ENCODE assay signal across 8 cellular contexts in the genomic region with DNA sequence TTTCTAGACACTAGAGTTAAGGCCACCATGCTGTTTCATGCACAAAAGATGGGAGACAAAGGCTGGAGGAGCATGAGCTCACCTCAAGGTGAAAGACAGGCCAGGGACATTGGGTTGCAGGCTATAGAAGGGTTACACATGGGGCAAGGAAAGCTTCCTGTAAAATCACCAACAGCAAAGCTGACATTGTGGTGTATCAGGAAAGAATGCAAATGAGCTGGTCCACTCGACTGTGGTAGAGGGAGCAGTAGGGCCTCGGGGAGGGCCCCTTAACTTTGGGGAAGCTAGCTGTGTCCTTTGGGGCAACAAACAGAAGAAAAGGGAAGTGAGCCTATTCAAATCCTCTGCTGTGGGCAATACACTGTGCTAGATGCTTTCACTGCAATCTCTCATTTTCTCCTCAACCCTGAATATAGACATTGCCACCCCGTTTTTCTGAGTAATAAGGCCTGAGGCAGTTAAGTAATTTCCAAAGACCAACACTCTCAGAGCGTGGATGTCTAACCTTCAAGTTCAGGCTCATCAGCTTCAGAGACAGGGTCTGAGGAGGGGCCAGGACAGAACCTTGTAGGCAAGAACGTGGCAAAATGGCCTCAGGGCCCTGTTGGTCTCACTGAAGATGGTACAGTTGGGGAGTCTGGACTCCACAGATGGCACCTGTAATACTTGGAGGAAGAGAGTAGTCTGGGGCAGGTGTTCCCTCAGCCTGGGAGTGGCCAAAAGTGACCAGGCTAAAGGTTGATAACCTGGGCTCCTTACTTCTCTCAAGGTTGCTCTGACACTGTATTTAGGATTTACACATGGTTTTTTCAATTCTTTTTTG. TPM values are rescaled to one million over a fixed set of nuclear protein-coding genes. Genes with fewer than 3 reads are reported as not detected.
DNase-seq lines count a peak whose midpoint lies in the region; ATAC-seq and TF ChIP-seq lines count a peak whose summit lies in the region.

No MANE protein-coding gene starts in this region.

- peak overlapping the region; percentile 22 for H3K27ac Mint-ChIP-seq in activated CD4-positive, alpha-beta T cell treated with anti-CD3 and anti-CD28 coated beads for 36 hours

- peaks cover 35% of the 10 kb centered on the region for H3K4me1 Mint-ChIP-seq in activated CD4-positive, alpha-beta T cell treated with anti-CD3 and anti-CD28 coated beads for 36 hours

- ATAC-seq in activated CD4-positive, alpha-beta T cell treated with anti-CD3 and anti-CD28 coated beads for 36 hours = peak; percentile 85
- ATAC-seq in HG02623 (IDR thresholded peaks at IDR 0.05; ENCODE audit: unreplicated experiment) = peak; percentile 99

- peak; percentile 49 for DNase-seq in activated CD4-positive, alpha-beta T cell treated with anti-CD3 and anti-CD28 coated beads for 36 hours
- DNase-seq in activated CD4-positive, alpha-beta T cell treated with anti-CD3 and anti-CD28 coated beads for 4 hours = no peak
- DNase-seq in NB4 (ENCODE audit: low read depth) (peak; percentile 96), hippocampal formation (lab: John Stamatoyannopoulos, UW) (peak; percentile 24 to 27), DMS53 treated with DMSO at 0.1 percent for 48 hours (lab: John Stamatoyannopoulos, UW; ENCODE audit: unreplicated experiment) (no peak), DMS53 (lab: John Stamatoyannopoulos, UW) (no peak), dermis blood vessel endothelial cell (no peak)

- CTCF ChIA-PET in activated CD4-positive, alpha-beta T cell treated with anti-CD3 and anti-CD28 coated beads for 36 hours (lab: Charles Lee) = interaction anchor here (0.6 to 2.0 kb wide), 10 partner anchors 26 to 151 kb away, joined by 3 to 10 read pairs (median 4); no protein-coding TSS in a partner anchor

- TF ChIP-seq CTCF in NB4 (IDR thresholded peaks at IDR 0.05; ENCODE audit: low read depth, low read length) = no peak

- peaks cover 3% of the 10 kb centered on the region for H3K27me3 Mint-ChIP-seq in activated CD4-positive, alpha-beta T cell treated with anti-CD3 and anti-CD28 coated beads for 36 hours

- POLR2A ChIA-PET in activated CD4-positive, alpha-beta T cell treated with anti-CD3 and anti-CD28 coated beads for 36 hours (lab: Charles Lee) = no interaction called here

- H3K4me3 ChIP-seq in NB4 (ENCODE audit: low read depth, low read length) = no peak overlapping the region

- H3K9me3 Mint-ChIP-seq in activated CD4-positive, alpha-beta T cell treated with anti-CD3 and anti-CD28 coated beads for 36 hours (ENCODE audit: low read depth) = no peaks in the 10 kb centered on the region

- intact Hi-C loops in activated CD4-positive, alpha-beta T cell treated with anti-CD3 and anti-CD28 coated beads for 36 hours (cut with DNase I, micrococcal nuclease) = no loop called here

- no peak overlapping the region for H3K4me3 Mint-ChIP-seq in activated CD4-positive, alpha-beta T cell treated with anti-CD3 and anti-CD28 coated beads for 36 hours

- no peaks in the 10 kb centered on the region for H3K36me3 Mint-ChIP-seq in activated CD4-positive, alpha-beta T cell treated with anti-CD3 and anti-CD28 coated beads for 36 hours (ENCODE audit: low read depth)

- TF ChIP-seq POLR2A in NB4 (IDR thresholded peaks at IDR 0.05; ENCODE audit: extremely low read depth, insufficient read length) = no peak

RNA-seq across cellular contexts. Expression of gene CX3CR1, which starts 24.1 kb away (rescaled TPM):
- under 1 TPM; 0.14 to 0.16 TPM for total RNA-seq in activated CD4-positive, alpha-beta T cell treated with anti-CD3 and anti-CD28 coated beads for 36 hours
- total RNA-seq in dermis blood vessel endothelial cell = not detected in 2 replicates

Comparison
In these comparisons a context has a peak if more than half of its experiments do, and no peak if none do; other contexts are left out.
1. DNase-seq: peak in activated CD4-positive, alpha-beta T cell treated with anti-CD3 and anti-CD28 coated beads for 36 hours (single experiment), NB4 (single experiment) and hippocampal formation (2 of 2); none in activated CD4-positive, alpha-beta T cell treated with anti-CD3 and anti-CD28 coated beads for 4 hours (0 of 2), DMS53 treated with DMSO at 0.1 percent for 48 hours (single experiment), DMS53 (single experiment) and dermis blood vessel endothelial cell (single experiment).